In genomic region chr5:170757182-170757601, GRCh38 we compare ENCODE assay signal across 7 cellular contexts. TPM values are rescaled to one million over a fixed set of nuclear protein-coding genes. Genes with fewer than 3 reads are reported as not detected.
DNase-seq lines count a peak whose midpoint lies in the region; ATAC-seq and TF ChIP-seq lines count a peak whose summit lies in the region.

No MANE protein-coding gene starts in this region.

- TF ChIP-seq CTCF in upper lobe of left lung (IDR thresholded peaks at IDR 0.05) (no peak), endodermal cell (conservative IDR thresholded peaks at IDR 0.05) (no peak)

- ATAC-seq in GM21447 (IDR thresholded peaks at IDR 0.05; ENCODE audit: unreplicated experiment): peak; percentile 80
- ATAC-seq in HG03575 (IDR thresholded peaks at IDR 0.05; ENCODE audit: extremely low read depth, insufficient number of reproducible peaks, low FRiP score, unreplicated experiment): peak; percentile 90
- ATAC-seq in upper lobe of left lung (ENCODE audit: low FRiP score in 2 of 2): peak; percentile 22 to 62
- no peak for ATAC-seq in activated CD8-positive, alpha-beta memory T cell treated with anti-CD3 and anti-CD28 coated beads, Interleukin-2, amount 10 ng/mL, durations not matched to agents 7 days and 5 days

- TF ChIP-seq EP300 in upper lobe of left lung (IDR thresholded peaks at IDR 0.05): peak in 1 of 4 donors; percentile 14

- H3K27ac Mint-ChIP-seq in endodermal cell: no peak overlapping the region
- H3K27ac Mint-ChIP-seq in activated CD8-positive, alpha-beta memory T cell treated with anti-CD3 and anti-CD28 coated beads, Interleukin-2, amount 10 ng/mL, durations not matched to agents 7 days and 5 days: no peak overlapping the region

- H3K9me3 ChIP-seq in upper lobe of left lung: no peaks in the 10 kb centered on the region
- no peaks in the 10 kb centered on the region for H3K9me3 ChIP-seq in endodermal cell (ENCODE audit: control insufficient read depth, low read length)

- no peak overlapping the region for H3K9ac ChIP-seq in endodermal cell (ENCODE audit: extremely low read depth, low read length, poor library complexity, severe bottlenecking)

- CTCF ChIA-PET in activated CD8-positive, alpha-beta memory T cell treated with anti-CD3 and anti-CD28 coated beads, Interleukin-2, amount 10 ng/mL, durations not matched to agents 7 days and 5 days (lab: Charles Lee): no interaction called here

- H3K27me3 ChIP-seq in upper lobe of left lung: no peaks in the 10 kb centered on the region
- H3K27me3 ChIP-seq in endodermal cell (ENCODE audit: control insufficient read depth, insufficient read depth, low read length, poor library complexity, severe bottlenecking): no peaks in the 10 kb centered on the region

- H3K9me3 Mint-ChIP-seq in endodermal cell: no peaks in the 10 kb centered on the region
- no peaks in the 10 kb centered on the region for H3K9me3 Mint-ChIP-seq in activated CD8-positive, alpha-beta memory T cell treated with anti-CD3 and anti-CD28 coated beads, Interleukin-2, amount 10 ng/mL, durations not matched to agents 7 days and 5 days (ENCODE audit: low read depth)

- TF ChIP-seq POLR2A in upper lobe of left lung (IDR thresholded peaks at IDR 0.05): no peak

- 31 to 37% methylated on average over 4 of the region's 4 CpGs for WGBS in upper lobe of left lung, 2 donors
- 52 to 66% methylated on average over 2 to 4 of the region's 4 CpGs for WGBS in endodermal cell (ENCODE audit: insufficient coverage in 1 of 2, insufficient read length in 1 of 2), 2 experiments

- peaks cover 4% of the 10 kb centered on the region for H3K36me3 Mint-ChIP-seq in endodermal cell (ENCODE audit: low read depth)
- H3K36me3 Mint-ChIP-seq in activated CD8-positive, alpha-beta memory T cell treated with anti-CD3 and anti-CD28 coated beads, Interleukin-2, amount 10 ng/mL, durations not matched to agents 7 days and 5 days: no peaks in the 10 kb centered on the region

- H3K4me1 Mint-ChIP-seq in endodermal cell: peaks cover 27% of the 10 kb centered on the region
- H3K4me1 Mint-ChIP-seq in activated CD8-positive, alpha-beta memory T cell treated with anti-CD3 and anti-CD28 coated beads, Interleukin-2, amount 10 ng/mL, durations not matched to agents 7 days and 5 days: no peaks in the 10 kb centered on the region

- peaks cover 42% of the 10 kb centered on the region for H3K27me3 Mint-ChIP-seq in endodermal cell (ENCODE audit: insufficient read depth)
- no peaks in the 10 kb centered on the region for H3K27me3 Mint-ChIP-seq in activated CD8-positive, alpha-beta memory T cell treated with anti-CD3 and anti-CD28 coated beads, Interleukin-2, amount 10 ng/mL, durations not matched to agents 7 days and 5 days

- peak overlapping the region; percentile 30 to 52 (median 45) for H3K27ac ChIP-seq in upper lobe of left lung
- H3K27ac ChIP-seq in endodermal cell (ENCODE audit: low read depth, low read length): no peak overlapping the region

- no peak overlapping the region for H3K4me3 Mint-ChIP-seq in endodermal cell
- no peak overlapping the region for H3K4me3 Mint-ChIP-seq in activated CD8-positive, alpha-beta memory T cell treated with anti-CD3 and anti-CD28 coated beads, Interleukin-2, amount 10 ng/mL, durations not matched to agents 7 days and 5 days

- no peak overlapping the region for H3K4me3 ChIP-seq in upper lobe of left lung
- no peak overlapping the region for H3K4me3 ChIP-seq in endodermal cell (ENCODE audit: low read length)

- H3K4me1 ChIP-seq in upper lobe of left lung: peaks cover 8 to 27% (median 20%) of the 10 kb centered on the region in 4 donors
- H3K4me1 ChIP-seq in endodermal cell (ENCODE audit: control insufficient read depth, insufficient read depth, low read length): no peaks in the 10 kb centered on the region

- peak; percentile 30 for DNase-seq in glomerular visceral epithelial cell (ENCODE audit: extremely low spot score)
- DNase-seq in upper lobe of left lung: peak in 1 of 2 donors; percentile 49
- no peak for DNase-seq in ecto neural progenitor cell (ENCODE audit: low spot score)
- no peak for DNase-seq in endodermal cell
- no peak for DNase-seq in activated CD8-positive, alpha-beta memory T cell treated with anti-CD3 and anti-CD28 coated beads, Interleukin-2, amount 10 ng/mL, durations not matched to agents 7 days and 5 days

- H3K36me3 ChIP-seq in upper lobe of left lung: no peaks in the 10 kb centered on the region
- H3K36me3 ChIP-seq in endodermal cell (ENCODE audit: control insufficient read depth, insufficient read depth, low read length): no peaks in the 10 kb centered on the region

RNA-seq across cellular contexts. Expression of gene GABRP, which starts 26.3 kb away (rescaled TPM):
- 1 to 10 TPM in 1 of 6 donors, under 1 TPM in 3, not detected in 2; 0.20 to 5.3 (median 0.28) TPM for total RNA-seq in upper lobe of left lung
- total RNA-seq in endodermal cell: 1 to 10 TPM; 1.1 to 1.9 TPM
- polyA plus RNA-seq in endodermal cell (2013, experiment 1 of 2): 2.5 TPM
- 0.70 TPM for polyA plus RNA-seq in endodermal cell (2013, experiment 2 of 2)
- total RNA-seq in activated CD8-positive, alpha-beta memory T cell treated with anti-CD3 and anti-CD28 coated beads, Interleukin-2, amount 10 ng/mL, durations not matched to agents 7 days and 5 days: not detected
